ENCODE assay signal across 8 cellular contexts in genomic region chr20:24100370-24101011, GRCh38.
A peak's percentile ranks its signal among the peaks of the same experiment; 100 is the strongest.
DNase-seq lines count a peak whose midpoint lies in the region; ATAC-seq and TF ChIP-seq lines count a peak whose summit lies in the region.

No MANE protein-coding gene starts in this region.

- H3K27me3 Mint-ChIP-seq in activated CD4-positive, alpha-beta T cell treated with anti-CD3 and anti-CD28 coated beads, Interleukin-2, amount 10 ng/mL, durations not matched to agents 24 days and 14 days, result peaks cover 6% of the 10 kb centered on the region
- H3K27me3 Mint-ChIP-seq in stimulated activated naive CD8-positive, alpha-beta T cell treated with anti-CD3 and anti-CD28 coated beads, Interleukin-15, amount 100 ng/mL, for 72 hours, result peaks cover 16% of the 10 kb centered on the region

- H3K9me3 Mint-ChIP-seq in activated CD4-positive, alpha-beta T cell treated with anti-CD3 and anti-CD28 coated beads, Interleukin-2, amount 10 ng/mL, durations not matched to agents 24 days and 14 days, result no peaks in the 10 kb centered on the region
- no peaks in the 10 kb centered on the region for H3K9me3 Mint-ChIP-seq in stimulated activated naive CD8-positive, alpha-beta T cell treated with anti-CD3 and anti-CD28 coated beads, Interleukin-15, amount 100 ng/mL, for 72 hours

- H3K27me3 ChIP-seq in effector memory CD4-positive, alpha-beta T cell (replicated peaks; ENCODE audit: control insufficient read depth, insufficient read depth, low read length, poor library complexity, severe bottlenecking), result no peaks in the 10 kb centered on the region

- DNase-seq in NCI-H510A treated with DMSO at 0.1 percent for 48 hours (lab: John Stamatoyannopoulos, UW) (peak; percentile 7), NCI-H510A (lab: John Stamatoyannopoulos, UW) (no peak), NCI-H345 treated with DMSO at 0.1 percent for 48 hours (lab: John Stamatoyannopoulos, UW; ENCODE audit: unreplicated experiment) (peak; percentile 58), mucosa of descending colon (peak in 1 of 3 donors; percentile 55)
- DNase-seq in activated CD4-positive, alpha-beta T cell treated with anti-CD3 and anti-CD28 coated beads, Interleukin-2, amount 10 ng/mL, durations not matched to agents 24 days and 14 days, result peak; percentile 89
- DNase-seq in effector memory CD4-positive, alpha-beta T cell, result peak; percentile 12 to 34 (median 22)
- peak; percentile 46 to 65 for DNase-seq in stimulated activated naive CD8-positive, alpha-beta T cell treated with anti-CD3 and anti-CD28 coated beads, Interleukin-15, amount 100 ng/mL, for 72 hours

- peak; percentile 84 for ATAC-seq in HG02884 (IDR thresholded peaks at IDR 0.05; ENCODE audit: unreplicated experiment)
- ATAC-seq in mucosa of descending colon, result peak; percentile 83
- ATAC-seq in stimulated activated naive CD8-positive, alpha-beta T cell treated with anti-CD3 and anti-CD28 coated beads, Interleukin-15, amount 100 ng/mL, for 72 hours, result peak; percentile 95

- peaks cover 20% of the 10 kb centered on the region for H3K4me1 Mint-ChIP-seq in activated CD4-positive, alpha-beta T cell treated with anti-CD3 and anti-CD28 coated beads, Interleukin-2, amount 10 ng/mL, durations not matched to agents 24 days and 14 days
- H3K4me1 Mint-ChIP-seq in stimulated activated naive CD8-positive, alpha-beta T cell treated with anti-CD3 and anti-CD28 coated beads, Interleukin-15, amount 100 ng/mL, for 72 hours, result peaks cover 16% of the 10 kb centered on the region

- H3K4me3 Mint-ChIP-seq in activated CD4-positive, alpha-beta T cell treated with anti-CD3 and anti-CD28 coated beads, Interleukin-2, amount 10 ng/mL, durations not matched to agents 24 days and 14 days, result no peak overlapping the region
- no peak overlapping the region for H3K4me3 Mint-ChIP-seq in stimulated activated naive CD8-positive, alpha-beta T cell treated with anti-CD3 and anti-CD28 coated beads, Interleukin-15, amount 100 ng/mL, for 72 hours

- no peaks in the 10 kb centered on the region for H3K9me3 ChIP-seq in effector memory CD4-positive, alpha-beta T cell (ENCODE audit: control insufficient read depth, low read length)
- H3K9me3 ChIP-seq in mucosa of descending colon, result no peaks in the 10 kb centered on the region

- H3K4me3 ChIP-seq in effector memory CD4-positive, alpha-beta T cell (ENCODE audit: insufficient read depth, low read depth, low read length, poor library complexity, severe bottlenecking), result no peak overlapping the region
- H3K4me3 ChIP-seq in mucosa of descending colon, result no peak overlapping the region

- peak; percentile 38 for TF ChIP-seq CTCF in mucosa of descending colon (IDR thresholded peaks at IDR 0.05)

- no peaks in the 10 kb centered on the region for H3K36me3 Mint-ChIP-seq in activated CD4-positive, alpha-beta T cell treated with anti-CD3 and anti-CD28 coated beads, Interleukin-2, amount 10 ng/mL, durations not matched to agents 24 days and 14 days (ENCODE audit: low read depth)

- no peak overlapping the region for H3K27ac Mint-ChIP-seq in activated CD4-positive, alpha-beta T cell treated with anti-CD3 and anti-CD28 coated beads, Interleukin-2, amount 10 ng/mL, durations not matched to agents 24 days and 14 days
- peak overlapping the region in 1 of 2 donors; percentile 29 for H3K27ac Mint-ChIP-seq in stimulated activated naive CD8-positive, alpha-beta T cell treated with anti-CD3 and anti-CD28 coated beads, Interleukin-15, amount 100 ng/mL, for 72 hours

- intact Hi-C loops in activated CD4-positive, alpha-beta T cell treated with anti-CD3 and anti-CD28 coated beads, Interleukin-2, amount 10 ng/mL, durations not matched to agents 24 days and 14 days (cut with micrococcal nuclease), result loop anchor here (1.0 to 5.0 kb wide), 5 partner anchors 53 to 211 kb away; no protein-coding TSS in a partner anchor
- intact Hi-C loops in mucosa of descending colon (cut with DNase I, micrococcal nuclease), result no loop called here

- no peaks in the 10 kb centered on the region for H3K4me1 ChIP-seq in effector memory CD4-positive, alpha-beta T cell (ENCODE audit: control insufficient read depth, insufficient read depth, low read length, poor library complexity, severe bottlenecking)
- H3K4me1 ChIP-seq in mucosa of descending colon (ENCODE audit: low read depth), result no peaks in the 10 kb centered on the region

- no peak overlapping the region for H3K27ac ChIP-seq in effector memory CD4-positive, alpha-beta T cell (ENCODE audit: insufficient read depth, low read length, poor library complexity, severe bottlenecking)

- H3K36me3 ChIP-seq in effector memory CD4-positive, alpha-beta T cell (ENCODE audit: control insufficient read depth, insufficient read depth, low read length), result no peaks in the 10 kb centered on the region
- no peaks in the 10 kb centered on the region for H3K36me3 ChIP-seq in mucosa of descending colon (ENCODE audit: low read depth)
